7 cellular contexts compared by ENCODE assay signal in the genomic region with DNA sequence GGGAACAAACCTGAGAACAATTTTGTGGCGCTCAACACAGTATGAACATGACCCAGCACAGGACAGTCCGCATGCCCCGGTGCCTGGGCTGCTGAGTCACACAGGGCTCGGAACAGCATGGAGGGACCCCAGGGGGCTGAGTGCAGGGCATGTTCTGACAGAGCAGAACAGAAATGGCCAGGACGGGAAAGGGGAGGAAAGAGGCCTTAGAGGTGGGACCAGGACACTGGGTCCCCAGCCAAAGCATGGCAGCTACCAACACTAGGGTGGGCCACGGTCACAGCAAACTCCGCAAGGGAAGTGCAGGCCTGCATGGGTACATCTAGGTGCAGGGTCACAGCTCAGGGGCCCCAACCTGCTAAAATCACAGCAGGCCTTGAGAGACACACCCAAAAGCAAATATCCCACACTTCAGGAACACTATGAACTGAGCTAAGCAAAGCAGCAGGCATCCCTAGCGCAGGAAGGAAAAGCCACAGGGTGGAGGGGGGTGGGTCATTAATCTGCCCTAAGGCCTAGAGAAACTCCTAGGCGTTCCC. TPM values are rescaled to one million over a fixed set of nuclear protein-coding genes. Genes with fewer than 3 reads are reported as not detected.
DNase-seq lines count a peak whose midpoint lies in the region; ATAC-seq and TF ChIP-seq lines count a peak whose summit lies in the region.

No MANE protein-coding gene starts in this region.

- H3K4me1 ChIP-seq in DOHH2 (ENCODE audit: control insufficient read depth, low read length) (peaks cover 29% of the 10 kb centered on the region), neural progenitor cell (peaks cover 34% of the 10 kb centered on the region)

- peaks cover 33% of the 10 kb centered on the region for H3K79me2 ChIP-seq in DOHH2 (ENCODE audit: control insufficient read depth, low read length)
- H3K79me2 ChIP-seq in neural progenitor cell (ENCODE audit: low read depth), result no peaks in the 10 kb centered on the region

- peaks cover 8% of the 10 kb centered on the region for H3F3A ChIP-seq in DOHH2 (ENCODE audit: control insufficient read depth, insufficient read depth)
- peaks cover 37% of the 10 kb centered on the region for H3F3A ChIP-seq in neural progenitor cell (ENCODE audit: low read depth)

- H3K4me3 Mint-ChIP-seq in chondrocyte (ENCODE audit: unreplicated experiment) (peak overlapping the region; percentile 86), neural progenitor cell (peak overlapping the region; percentile 84)

- no peak for ATAC-seq in GM21528 (IDR thresholded peaks at IDR 0.05; ENCODE audit: low FRiP score, unreplicated experiment)
- ATAC-seq in HG02759 (IDR thresholded peaks at IDR 0.05; ENCODE audit: unreplicated experiment), result no peak

- H3K4me2 ChIP-seq in DOHH2 (ENCODE audit: low read length) (peak overlapping the region; percentile 87), neural progenitor cell (no peak overlapping the region)

- H3K27ac Mint-ChIP-seq in chondrocyte (ENCODE audit: unreplicated experiment), result peak overlapping the region; percentile 78
- H3K27ac Mint-ChIP-seq in neural progenitor cell, result no peak overlapping the region

- TF ChIP-seq CTCF in DOHH2 (IDR thresholded peaks at IDR 0.05; ENCODE audit: low read depth, low read length, poor library complexity, severe bottlenecking) (no peak), chondrocyte (IDR thresholded peaks at IDR 0.05) (no peak), neural progenitor cell (IDR thresholded peaks at IDR 0.05) (no peak)

- H3K36me3 Mint-ChIP-seq in chondrocyte (ENCODE audit: low read depth) (peaks cover 14% of the 10 kb centered on the region), neural progenitor cell (peaks cover 4% of the 10 kb centered on the region)

- no peaks in the 10 kb centered on the region for H3K27me3 Mint-ChIP-seq in chondrocyte (ENCODE audit: low read depth)
- H3K27me3 Mint-ChIP-seq in neural progenitor cell (ENCODE audit: insufficient read depth, low read depth), result peaks cover 32% of the 10 kb centered on the region

- no peak overlapping the region for H3K9ac ChIP-seq in neural progenitor cell

- H4K20me1 ChIP-seq in DOHH2 (ENCODE audit: control insufficient read depth, insufficient read depth, low read depth, low read length), result peaks cover 9% of the 10 kb centered on the region; the same call in 1 of the 2 replicates
- peaks cover 29% of the 10 kb centered on the region for H4K20me1 ChIP-seq in neural progenitor cell (ENCODE audit: low read depth)

- no peak overlapping the region for H2AFZ ChIP-seq in neural progenitor cell (replicated peaks)

- H3K27ac ChIP-seq in DOHH2 (ENCODE audit: low read depth, low read length) (no peak overlapping the region), neural progenitor cell (no peak overlapping the region)

- no peaks in the 10 kb centered on the region for H3K9me3 Mint-ChIP-seq in chondrocyte (ENCODE audit: low read depth)
- no peaks in the 10 kb centered on the region for H3K9me3 Mint-ChIP-seq in neural progenitor cell

- H3K4me3 ChIP-seq in DOHH2 (ENCODE audit: low read length), result peak overlapping the region; percentile 88
- peak overlapping the region; percentile 67 for H3K4me3 ChIP-seq in MG63
- no peak overlapping the region for H3K4me3 ChIP-seq in neural progenitor cell

- no peaks in the 10 kb centered on the region for H3K9me2 ChIP-seq in DOHH2 (replicated peaks; ENCODE audit: control insufficient read depth, low read length)

- H3K4me1 Mint-ChIP-seq in chondrocyte (ENCODE audit: low read depth) (peaks cover 41% of the 10 kb centered on the region), neural progenitor cell (peaks cover 44% of the 10 kb centered on the region)

- no peak for DNase-seq in MG63
- peak; percentile 82 for DNase-seq in chondrocyte (ENCODE audit: low spot score)
- DNase-seq in neural progenitor cell (ENCODE audit: low spot score), result no peak
- DNase-seq in stimulated activated naive CD4-positive, alpha-beta T cell (lab: John Stamatoyannopoulos, UW), result no peak

- H3K9me3 ChIP-seq in DOHH2 (ENCODE audit: control insufficient read depth, insufficient read depth, low read length) (no peaks in the 10 kb centered on the region), MG63 (no peaks in the 10 kb centered on the region), neural progenitor cell (ENCODE audit: low read depth) (no peaks in the 10 kb centered on the region)

- no peaks in the 10 kb centered on the region for H3K27me3 ChIP-seq in DOHH2 (ENCODE audit: control insufficient read depth, low read length)
- no peaks in the 10 kb centered on the region for H3K27me3 ChIP-seq in MG63
- H3K27me3 ChIP-seq in neural progenitor cell, result peaks cover 69% of the 10 kb centered on the region

- H3K36me3 ChIP-seq in DOHH2 (ENCODE audit: control insufficient read depth, low read length) (peaks cover 51% of the 10 kb centered on the region), MG63 (no peaks in the 10 kb centered on the region; the same call in none of the 2 replicates), neural progenitor cell (no peaks in the 10 kb centered on the region)

RNA-seq across cellular contexts. Expression of a gene that starts 5.6 kb away (rescaled TPM):
- total RNA-seq in MG63 (2014; rRNA removed; shearing (Covaris generic); ENCODE audit: low replicate concordance), result 42.1 and 67.6 TPM in 2 replicates
- total RNA-seq in chondrocyte (76.4 to 99.8 TPM (median 96.9 TPM) in 3 replicates), neural progenitor cell (ENCODE audit: low replicate concordance) (17.0 and 30.8 TPM in 2 replicates)

RNA-seq across cellular contexts. Expression of a gene that starts 42.7 kb away (rescaled TPM):
- not detected in 2 replicates for total RNA-seq in MG63 (2014; rRNA removed; shearing (Covaris generic); ENCODE audit: low replicate concordance)
- 0.42 to 1.4 TPM (median 0.46 TPM) in 3 replicates for total RNA-seq in chondrocyte
- total RNA-seq in neural progenitor cell (ENCODE audit: low replicate concordance), result 0.68 TPM in 1 of 2 replicates, not detected in the other

RNA-seq across cellular contexts. Expression of a gene that starts 51.5 kb away (rescaled TPM):
- total RNA-seq in MG63 (2014; rRNA removed; shearing (Covaris generic); ENCODE audit: low replicate concordance), result 7.6 and 10.0 TPM in 2 replicates
- 11.8 to 15.8 TPM (median 14.7 TPM) in 3 replicates for total RNA-seq in chondrocyte
- 53.9 and 70.1 TPM in 2 replicates for total RNA-seq in neural progenitor cell (ENCODE audit: low replicate concordance)
